8 cellular contexts compared by ENCODE assay signal in genomic region chr15:66386204-66387123, GRCh38. TPM values are rescaled to one million over a fixed set of nuclear protein-coding genes. Genes with fewer than 3 reads are reported as not detected.
DNase-seq lines count a peak whose midpoint lies in the region; ATAC-seq and TF ChIP-seq lines count a peak whose summit lies in the region.

MAP2K1 (plus strand) TSS chr15:66386912; CDS start chr15:66387348, 436 bp downstream.

- DNase-seq in DMS114 treated with DMSO at 0.1 percent for 48 hours (lab: John Stamatoyannopoulos, UW; ENCODE audit: unreplicated experiment) (peak; percentile 94), HuH-7.5 (ENCODE audit: low spot score) (peak; percentile 98), activated T-cell treated with anti-CD3 and anti-CD28 coated beads for 24 hours (ENCODE audit: low read depth) (peak; percentile 99), epidermal melanocyte (ENCODE audit: insufficient read length, low spot score) (peak; percentile 83), mucosa of descending colon (peak; percentile 98 to 99 (median 99))
- DNase-seq in stimulated activated CD8-positive, alpha-beta memory T cell treated with anti-CD3 and anti-CD28 coated beads, Interleukin-4, amount 100 ng/mL, for 24 hours (ENCODE audit: low read depth) = peak; percentile 97

- peak within 1 kb of the TSS; percentile 87 for H3K4me2 ChIP-seq in OCI-LY3 (ENCODE audit: low read length)

- H3K27ac ChIP-seq in OCI-LY3 (ENCODE audit: low read length) = peak within 1 kb of the TSS; percentile 57

- intact Hi-C loops in mucosa of descending colon (cut with DNase I, micrococcal nuclease) = loop anchor here in 1 of 2 donors (5.0 kb wide), 1 partner anchor 111 kb away; the partner anchor contains the start of gene SNAPC5

- no peaks in the 10 kb centered on the region for H3K27me3 ChIP-seq in OCI-LY3 (ENCODE audit: low read depth, low read length)

- H2AFZ ChIP-seq in OCI-LY3 (ENCODE audit: low read depth, low read length) = peak within 1 kb of the TSS; percentile 91

- H3K4me3 ChIP-seq in OCI-LY3 (ENCODE audit: low read length) (peak within 1 kb of the TSS; percentile 90), mucosa of descending colon (peak within 1 kb of the TSS; percentile 86)

- TF ChIP-seq CTCF in OCI-LY3 (IDR thresholded peaks at IDR 0.05; ENCODE audit: low read depth, low read length) (peak; percentile 81), mucosa of descending colon (IDR thresholded peaks at IDR 0.05) (peak; percentile 76)

- ATAC-seq in GM21526 (IDR thresholded peaks at IDR 0.05; ENCODE audit: low FRiP score, unreplicated experiment) (peak; percentile 75), mucosa of descending colon (peak; percentile 94)

- peaks cover 22% of the 10 kb centered on the region for H3K36me3 ChIP-seq in OCI-LY3 (replicated peaks; ENCODE audit: low read depth, low read length)
- no peaks in the 10 kb centered on the region for H3K36me3 ChIP-seq in mucosa of descending colon (ENCODE audit: low read depth)

- peaks cover 55% of the 10 kb centered on the region for H3K79me2 ChIP-seq in OCI-LY3 (ENCODE audit: low read length)

- peak within 1 kb of the TSS; percentile 83 for H3K9ac ChIP-seq in OCI-LY3 (ENCODE audit: low read length)

- H3K4me1 ChIP-seq in OCI-LY3 (ENCODE audit: low read length) (peaks cover 36% of the 10 kb centered on the region), mucosa of descending colon (ENCODE audit: low read depth) (peaks cover 15% of the 10 kb centered on the region)

- H3K9me3 ChIP-seq in OCI-LY3 (ENCODE audit: insufficient read depth, low read length) (no peaks in the 10 kb centered on the region), mucosa of descending colon (no peaks in the 10 kb centered on the region)

- peaks cover 40% of the 10 kb centered on the region for H4K20me1 ChIP-seq in OCI-LY3 (ENCODE audit: insufficient read depth, low read length)

RNA-seq across cellular contexts. Expression of gene MAP2K1, which starts in this region (rescaled TPM):
- 10 to 100 TPM; 34.4 to 45.3 (median 44.0) TPM for total RNA-seq in mucosa of descending colon

Comparison
In these comparisons a context has a peak if more than half of its experiments do, and no peak if none do; other contexts are left out.
1. Peak in every context shown above with its lines: DNase-seq, ATAC-seq, H3K4me3 ChIP-seq and H3K27ac ChIP-seq.